ENCODE assay signal across 25 cellular contexts in genomic region chr2:222289280-222290250, GRCh38. TPM values are rescaled to one million over a fixed set of nuclear protein-coding genes. Genes with fewer than 3 reads are reported as not detected.
A peak's percentile ranks its signal among the peaks of the same experiment; 100 is the strongest.
DNase-seq lines count a peak whose midpoint lies in the region; ATAC-seq and TF ChIP-seq lines count a peak whose summit lies in the region.
"Had no signal": no experiment of that assay in that cellular context is flagged by ENCODE, and none has a peak within 500 bp of the region (broad histone marks: within the 10 kb centered on the region; RNA-seq: fewer than 3 reads in every experiment).

No MANE protein-coding gene starts in this region.

- H3K27me3 Mint-ChIP-seq in H9 (ENCODE audit: low read depth) (peaks cover 99% of the 10 kb centered on the region), neural progenitor cell (ENCODE audit: insufficient read depth, low read depth) (peaks cover 11% of the 10 kb centered on the region)

- H3K4me3 ChIP-seq in esophagus muscularis mucosa (no peak overlapping the region), neural progenitor cell (peak overlapping the region; percentile 48)
- H3K4me3 ChIP-seq: tibial artery had no signal

- WGBS in H9 (ENCODE audit: extremely low coverage, insufficient read length, low lambda C conversion rate), result no CpG with 5 or more reads among the region's 31 CpGs
- WGBS in esophagus muscularis mucosa, result 12% methylated on average over 31 of the region's 31 CpGs

- no peak for TF ChIP-seq EP300 in esophagus muscularis mucosa (IDR thresholded peaks at IDR 0.05)

- TF ChIP-seq CTCF in H9 (conservative IDR thresholded peaks at IDR 0.05) (no peak), esophagus muscularis mucosa (IDR thresholded peaks at IDR 0.05) (no peak), neural progenitor cell (IDR thresholded peaks at IDR 0.05) (no peak)

- H4K8ac ChIP-seq in H9 (replicated peaks; ENCODE audit: insufficient read length, low read depth, low read length), result no peak overlapping the region

- no peak overlapping the region for H2BK20ac ChIP-seq in H9 (ENCODE audit: low read depth, low read length, poor library complexity, severe bottlenecking)

- no peak overlapping the region for H3K9ac ChIP-seq in H9 (ENCODE audit: extremely low read depth, insufficient read length, low read length)
- no peak overlapping the region for H3K9ac ChIP-seq in neural progenitor cell

- peaks cover 0 to 15% of the 10 kb centered on the region in 2 experiments; a peak in 3 of 5 replicates for H3K9me3 Mint-ChIP-seq in H9
- no peaks in the 10 kb centered on the region for H3K9me3 Mint-ChIP-seq in neural progenitor cell
- H3K9me3 Mint-ChIP-seq: activated naive CD8-positive, alpha-beta T cell treated with anti-CD3 and anti-CD28 coated beads, Interleukin-2, amount 50 U/mL, for 24 hours; T-helper 1 cell treated with Interleukin-12 subunit alpha and Interleukin-12 subunit beta and Interleukin-4 antibody, amounts not matched to agents 30 μg/mL and 1 μg/mL, for 36 hours had no signal

- no peak overlapping the region for H2BK12ac ChIP-seq in H9 (ENCODE audit: insufficient read length, low read depth, low read length)

- H3K27ac Mint-ChIP-seq in H9 (no peak overlapping the region), neural progenitor cell (peak overlapping the region; percentile 93)
- H3K27ac Mint-ChIP-seq: activated CD8-positive, alpha-beta T cell treated with anti-CD3 and anti-CD28 coated beads, Interleukin-2, amount 10 ng/mL, durations not matched to agents 7 days and 5 days; activated naive CD8-positive, alpha-beta T cell treated with anti-CD3 and anti-CD28 coated beads, Interleukin-2, amount 50 U/mL, for 24 hours; T-helper 1 cell treated with Interleukin-12 subunit alpha and Interleukin-12 subunit beta and Interleukin-4 antibody, amounts not matched to agents 30 μg/mL and 1 μg/mL, for 36 hours had no signal

- H4K5ac ChIP-seq in H9 (ENCODE audit: insufficient read length, low read depth, low read length), result no peak overlapping the region

- no peaks in the 10 kb centered on the region for H3K79me1 ChIP-seq in H9 (ENCODE audit: insufficient read depth, low read depth, low read length, poor library complexity, severe bottlenecking)

- no peak overlapping the region for H2BK5ac ChIP-seq in H9 (ENCODE audit: insufficient read length, low read length)

- H3K4me1 Mint-ChIP-seq in H9 (peaks cover 28 to 58% of the 10 kb centered on the region in 2 experiments), neural progenitor cell (peaks cover 95% of the 10 kb centered on the region)
- H3K4me1 Mint-ChIP-seq: activated naive CD8-positive, alpha-beta T cell treated with anti-CD3 and anti-CD28 coated beads, Interleukin-2, amount 50 U/mL, for 24 hours had no signal

- no peak overlapping the region for H3K56ac ChIP-seq in H9 (ENCODE audit: insufficient read length, low read depth, low read length)

- TF ChIP-seq POLR2A in esophagus muscularis mucosa (IDR thresholded peaks at IDR 0.05; ENCODE audit: low read depth), result no peak

- peaks cover 3% of the 10 kb centered on the region; the same call in 1 of the 2 replicates for H3K4me1 ChIP-seq in H9 (ENCODE audit: insufficient read depth, low read length)
- peaks cover 0 to 20% (median 12%) of the 10 kb centered on the region in 4 donors for H3K4me1 ChIP-seq in esophagus muscularis mucosa
- H3K4me1 ChIP-seq in neural progenitor cell, result peaks cover 56% of the 10 kb centered on the region

- H2AFZ ChIP-seq in H9 (ENCODE audit: low read length), result no peak overlapping the region
- H2AFZ ChIP-seq in neural progenitor cell (replicated peaks), result no peak overlapping the region

- H2BK120ac ChIP-seq in H9 (ENCODE audit: low read depth, low read length, poor library complexity, severe bottlenecking), result no peak overlapping the region

- intact Hi-C loops in esophagus muscularis mucosa (cut with DNase I), result no loop called here

- no peak overlapping the region for H3K23ac ChIP-seq in H9 (ENCODE audit: insufficient read length, low read depth, low read length)

- H3F3A ChIP-seq in neural progenitor cell (ENCODE audit: low read depth), result peaks cover 68% of the 10 kb centered on the region

- H3K79me2 ChIP-seq in H9 (ENCODE audit: insufficient read depth, low read length), result no peaks in the 10 kb centered on the region
- no peaks in the 10 kb centered on the region for H3K79me2 ChIP-seq in neural progenitor cell (ENCODE audit: low read depth)

- H3K36me3 ChIP-seq in esophagus muscularis mucosa (no peaks in the 10 kb centered on the region), neural progenitor cell (no peaks in the 10 kb centered on the region)
- H3K36me3 ChIP-seq: cardiac muscle cell, tibial artery had no signal

- no peaks in the 10 kb centered on the region for H4K20me1 ChIP-seq in H9 (ENCODE audit: control insufficient read depth, insufficient read depth, insufficient read length)
- H4K20me1 ChIP-seq in neural progenitor cell (ENCODE audit: low read depth), result peaks cover 52% of the 10 kb centered on the region

- no peak overlapping the region for H3K27ac ChIP-seq in H9 (ENCODE audit: insufficient read length, low read depth, low read length)
- no peak overlapping the region for H3K27ac ChIP-seq in esophagus muscularis mucosa (replicated peaks in 1 of 4)
- no peak overlapping the region for H3K27ac ChIP-seq in neural progenitor cell
- H3K27ac ChIP-seq: cardiac muscle cell, dorsolateral prefrontal cortex, tibial artery had no signal

- H3K9me3 ChIP-seq in H9 (ENCODE audit: control insufficient read depth, low read depth, low read length), result no peaks in the 10 kb centered on the region
- H3K9me3 ChIP-seq in esophagus muscularis mucosa, result no peaks in the 10 kb centered on the region
- no peaks in the 10 kb centered on the region for H3K9me3 ChIP-seq in neural progenitor cell (ENCODE audit: low read depth)
- H3K9me3 ChIP-seq: tibial artery had no signal

- ATAC-seq in GM21390 (IDR thresholded peaks at IDR 0.05; ENCODE audit: unreplicated experiment), result no peak
- ATAC-seq in HG03280 (IDR thresholded peaks at IDR 0.05; ENCODE audit: unreplicated experiment), result no peak
- ATAC-seq: activated CD8-positive, alpha-beta T cell treated with anti-CD3 and anti-CD28 coated beads, Interleukin-2, amount 10 ng/mL, durations not matched to agents 7 days and 5 days; activated naive CD8-positive, alpha-beta T cell treated with anti-CD3 and anti-CD28 coated beads, Interleukin-2, amount 50 U/mL, for 24 hours; esophagus mucosa; stimulated activated naive CD8-positive, alpha-beta T cell treated with anti-CD3 and anti-CD28 coated beads, Interleukin-15, Interleukin-2, amounts not matched to agents 100 U/mL and 50 U/mL, for 24 hours had no signal

- H3K27me3 ChIP-seq in H9 (ENCODE audit: insufficient read depth, low read length), result peaks cover 72% of the 10 kb centered on the region
- peaks cover 0 to 98% (median 73%) of the 10 kb centered on the region in 4 donors for H3K27me3 ChIP-seq in esophagus muscularis mucosa
- H3K27me3 ChIP-seq in neural progenitor cell, result peaks cover 99% of the 10 kb centered on the region

- no peak overlapping the region for H3K18ac ChIP-seq in H9 (ENCODE audit: insufficient read length, low read depth, low read length)

- H3K4me2 ChIP-seq in H9 (ENCODE audit: insufficient read depth, insufficient read length, low read length), result peak overlapping the region; percentile 62
- H3K4me2 ChIP-seq in neural progenitor cell, result peak overlapping the region; percentile 81

- H3K4me3 Mint-ChIP-seq in H9 (peak overlapping the region in 1 of 2 experiments; percentile 74; a peak in 3 of 5 replicates), neural progenitor cell (peak overlapping the region; percentile 83)
- H3K4me3 Mint-ChIP-seq: activated CD8-positive, alpha-beta T cell treated with anti-CD3 and anti-CD28 coated beads, Interleukin-2, amount 10 ng/mL, durations not matched to agents 7 days and 5 days; activated naive CD8-positive, alpha-beta T cell treated with anti-CD3 and anti-CD28 coated beads, Interleukin-2, amount 50 U/mL, for 24 hours; T-helper 1 cell treated with Interleukin-12 subunit alpha and Interleukin-12 subunit beta and Interleukin-4 antibody, amounts not matched to agents 30 μg/mL and 1 μg/mL, for 36 hours had no signal

- H3K23me2 ChIP-seq in H9 (ENCODE audit: insufficient read length, low read depth, low read length, poor library complexity, severe bottlenecking), result peaks cover 3% of the 10 kb centered on the region

- H3T11ph ChIP-seq in H9 (ENCODE audit: low read length), result no peak overlapping the region

- H3K36me3 Mint-ChIP-seq in H9 (ENCODE audit: insufficient read depth in 1 of 3, low read depth in 3 of 3) (no peaks in the 10 kb centered on the region), neural progenitor cell (peaks cover 56% of the 10 kb centered on the region)

- no peak overlapping the region for H2AK5ac ChIP-seq in H9 (ENCODE audit: insufficient read length, low read length)

- H4K91ac ChIP-seq in H9 (ENCODE audit: insufficient read length, low read depth, low read length), result no peak overlapping the region

- DNase-seq in H9 (no peak), NCI-H748 treated with DMSO at 0.1 percent for 48 hours (lab: John Stamatoyannopoulos, UW) (peak; percentile 39), esophagus muscularis mucosa (ENCODE audit: extremely low spot score) (peak; percentile 42), neural progenitor cell (ENCODE audit: low spot score) (no peak), NCI-H2227 (lab: John Stamatoyannopoulos, UW; ENCODE audit: unreplicated experiment) (no peak), OCI-M2 (lab: John Stamatoyannopoulos, UW; ENCODE audit: unreplicated experiment) (no peak)
- DNase-seq: activated CD8-positive, alpha-beta T cell treated with anti-CD3 and anti-CD28 coated beads, Interleukin-2, amount 10 ng/mL, durations not matched to agents 7 days and 5 days; activated naive CD8-positive, alpha-beta T cell treated with anti-CD3 and anti-CD28 coated beads, Interleukin-2, amount 50 U/mL, for 24 hours; AML-193; COR-L47; dorsolateral prefrontal cortex; NCI-H1417 treated with DMSO at 0.1 percent for 48 hours; NCI-H69; SHP77; stimulated activated CD4-positive, alpha-beta T cell treated with anti-CD3 and anti-CD28 coated beads, Interleukin-1b, Interleukin-23, amount 100 ng/mL, for 48 hours; stimulated activated naive CD8-positive, alpha-beta T cell treated with anti-CD3 and anti-CD28 coated beads, Interleukin-15, Interleukin-2, amounts not matched to agents 100 U/mL and 50 U/mL, for 24 hours; tibial artery had no signal

- no peak overlapping the region for H3K4ac ChIP-seq in H9 (ENCODE audit: low read depth, low read length)

- H3K14ac ChIP-seq in H9 (ENCODE audit: insufficient read depth, low read length), result no peak overlapping the region

- no peak overlapping the region for H2BK15ac ChIP-seq in H9 (ENCODE audit: low read depth, low read length)

RNA-seq across cellular contexts. Expression of gene PAX3, which starts 9.2 kb away (rescaled TPM):
- total RNA-seq in H9 (2021), result not detected in 2 replicates
- not detected for total RNA-seq in esophagus muscularis mucosa
- total RNA-seq in neural progenitor cell (ENCODE audit: low replicate concordance), result 4.6 and 4.9 TPM in 2 replicates
- total RNA-seq: activated CD8-positive, alpha-beta T cell treated with anti-CD3 and anti-CD28 coated beads, Interleukin-2, amount 10 ng/mL, durations not matched to agents 7 days and 5 days; esophagus mucosa; glomerular endothelial cell; liver; osteoblast had no signal

Comparison
In these comparisons a context has a peak if more than half of its experiments do, and no peak if none do; other contexts are left out.
1. DNase-seq: peak in NCI-H748 treated with DMSO at 0.1 percent for 48 hours (single experiment) and esophagus muscularis mucosa (single experiment); none in H9 (single experiment), neural progenitor cell (single experiment), NCI-H2227 (single experiment) and OCI-M2 (single experiment).